In genomic region chr5:111512406-111513174, GRCh38 we compare ENCODE assay signal across 8 cellular contexts. TPM values are rescaled to one million over a fixed set of nuclear protein-coding genes. Genes with fewer than 3 reads are reported as not detected.
DNase-seq lines count a peak whose midpoint lies in the region; ATAC-seq and TF ChIP-seq lines count a peak whose summit lies in the region.

STARD4 (minus strand) TSS chr5:111512535; CDS start chr5:111507433, 5,102 bp downstream.

- H3K36me3 ChIP-seq in CD8-positive, alpha-beta T cell (ENCODE audit: insufficient read depth, low read length) = no peaks in the 10 kb centered on the region
- no peaks in the 10 kb centered on the region for H3K36me3 ChIP-seq in effector memory CD4-positive, alpha-beta T cell (ENCODE audit: control insufficient read depth, insufficient read depth, low read length)

- peak within 1 kb of the TSS; percentile 75 for H3K27ac ChIP-seq in CD8-positive, alpha-beta T cell (ENCODE audit: low read depth, low read length)
- peak within 1 kb of the TSS; percentile 76 for H3K27ac ChIP-seq in effector memory CD4-positive, alpha-beta T cell (ENCODE audit: insufficient read depth, low read length, poor library complexity, severe bottlenecking)

- H3K4me3 Mint-ChIP-seq in CD8-positive, alpha-beta T cell = peak within 1 kb of the TSS; percentile 96

- no peaks in the 10 kb centered on the region for H3K9me3 ChIP-seq in CD8-positive, alpha-beta T cell (ENCODE audit: low read length)
- no peaks in the 10 kb centered on the region for H3K9me3 ChIP-seq in effector memory CD4-positive, alpha-beta T cell (ENCODE audit: control insufficient read depth, low read length)

- H3K27me3 ChIP-seq in CD8-positive, alpha-beta T cell (ENCODE audit: insufficient read depth, low read length) = no peaks in the 10 kb centered on the region
- H3K27me3 ChIP-seq in effector memory CD4-positive, alpha-beta T cell (replicated peaks; ENCODE audit: control insufficient read depth, insufficient read depth, low read length, poor library complexity, severe bottlenecking) = no peaks in the 10 kb centered on the region

- peaks cover 26% of the 10 kb centered on the region for H3K4me1 ChIP-seq in CD8-positive, alpha-beta T cell (ENCODE audit: insufficient read depth, low read length)
- peaks cover 6% of the 10 kb centered on the region for H3K4me1 ChIP-seq in effector memory CD4-positive, alpha-beta T cell (ENCODE audit: control insufficient read depth, insufficient read depth, low read length, poor library complexity, severe bottlenecking)

- CTCF ChIA-PET in CD8-positive, alpha-beta T cell (lab: Charles Lee) = interaction anchor here (1.3 kb wide), 1 partner anchor 19 kb away, joined by 4 read pairs; no protein-coding TSS in a partner anchor
- CTCF ChIA-PET in activated CD8-positive, alpha-beta memory T cell treated with anti-CD3 and anti-CD28 coated beads for 36 hours (lab: Charles Lee) = no interaction called here

- H3K27ac Mint-ChIP-seq in CD8-positive, alpha-beta T cell = peak within 1 kb of the TSS; percentile 95

- ATAC-seq in CD8-positive, alpha-beta T cell = peak; percentile 94
- ATAC-seq in GM19468 (IDR thresholded peaks at IDR 0.05; ENCODE audit: extremely low read depth, unreplicated experiment) = peak; percentile 92

- H3K36me3 Mint-ChIP-seq in CD8-positive, alpha-beta T cell = peaks cover 11% of the 10 kb centered on the region

- intact Hi-C loops in CD8-positive, alpha-beta T cell (cut with DNase I, micrococcal nuclease) = loop anchor here (1.0 to 10.0 kb wide), 10 partner anchors 9 to 2000 kb away; partner anchors contain the start of genes NREP (in 1 of the 2), SLC25A46 (in 1 of the 2), WDR36 (in 1 of the 2) and YTHDC2 (in 1 of the 2)

- peak within 1 kb of the TSS; percentile 96 for H3K4me3 ChIP-seq in CD8-positive, alpha-beta T cell (ENCODE audit: low read depth, low read length)
- peak within 1 kb of the TSS; percentile 96 for H3K4me3 ChIP-seq in effector memory CD4-positive, alpha-beta T cell (ENCODE audit: insufficient read depth, low read depth, low read length, poor library complexity, severe bottlenecking)

- no peaks in the 10 kb centered on the region for H3K9me3 Mint-ChIP-seq in CD8-positive, alpha-beta T cell

- no peak for TF ChIP-seq CTCF in CD8-positive, alpha-beta T cell (IDR thresholded peaks at IDR 0.05)

- no peaks in the 10 kb centered on the region for H3K27me3 Mint-ChIP-seq in CD8-positive, alpha-beta T cell (ENCODE audit: low read depth)

- H3K4me1 Mint-ChIP-seq in CD8-positive, alpha-beta T cell (ENCODE audit: low read depth) = peaks cover 41% of the 10 kb centered on the region

- peak; percentile 89 to 97 (median 94) for DNase-seq in CD8-positive, alpha-beta T cell
- DNase-seq in HS-5 (ENCODE audit: low read depth) (peak; percentile 80), lung microvascular endothelial cell (ENCODE audit: low read depth in 2 of 2) (peak; percentile 95 to 97)
- DNase-seq in NK-92 treated with Interleukin-12 subunit alpha and Interleukin-12 subunit beta, amount 100 ng/mL, for 24 hours (lab: John Stamatoyannopoulos, UW) = peak; percentile 93
- peak; percentile 85 to 91 (median 90) for DNase-seq in effector memory CD4-positive, alpha-beta T cell
- peak; percentile 85 to 93 (median 91) for DNase-seq in stimulated activated CD4-positive, alpha-beta T cell treated with anti-CD3 and anti-CD28 coated beads, TNF-alpha, amount 100 ng/mL, for 48 hours (ENCODE audit: low read depth in 3 of 3)

- POLR2A ChIA-PET in CD8-positive, alpha-beta T cell (lab: Charles Lee) = interaction anchor here (1.3 to 2.1 kb wide), 6 partner anchors 9 to 648 kb away, joined by 3 to 8 read pairs (median 4); no protein-coding TSS in a partner anchor
- POLR2A ChIA-PET in activated CD8-positive, alpha-beta memory T cell treated with anti-CD3 and anti-CD28 coated beads for 36 hours (lab: Charles Lee) = interaction anchor here (1.1 to 1.5 kb wide), 3 partner anchors 13 to 648 kb away, joined by 3 to 8 read pairs (median 3); no protein-coding TSS in a partner anchor

RNA-seq across cellular contexts. Expression of gene STARD4, which starts in this region (rescaled TPM):
- total RNA-seq in CD8-positive, alpha-beta T cell = 10 to 100 TPM; 31.7 to 32.4 TPM
- total RNA-seq in activated CD8-positive, alpha-beta memory T cell treated with anti-CD3 and anti-CD28 coated beads for 36 hours = 10 to 100 TPM; 50.7 to 51.7 TPM
- total RNA-seq in lung microvascular endothelial cell = 37.9 and 42.5 TPM in 2 replicates

Comparison
In these comparisons a context has a peak if more than half of its experiments do, and no peak if none do; other contexts are left out.
1. Peak in every context shown above with its lines: DNase-seq, ATAC-seq, H3K4me3 ChIP-seq and H3K27ac ChIP-seq.